In the genomic region with DNA sequence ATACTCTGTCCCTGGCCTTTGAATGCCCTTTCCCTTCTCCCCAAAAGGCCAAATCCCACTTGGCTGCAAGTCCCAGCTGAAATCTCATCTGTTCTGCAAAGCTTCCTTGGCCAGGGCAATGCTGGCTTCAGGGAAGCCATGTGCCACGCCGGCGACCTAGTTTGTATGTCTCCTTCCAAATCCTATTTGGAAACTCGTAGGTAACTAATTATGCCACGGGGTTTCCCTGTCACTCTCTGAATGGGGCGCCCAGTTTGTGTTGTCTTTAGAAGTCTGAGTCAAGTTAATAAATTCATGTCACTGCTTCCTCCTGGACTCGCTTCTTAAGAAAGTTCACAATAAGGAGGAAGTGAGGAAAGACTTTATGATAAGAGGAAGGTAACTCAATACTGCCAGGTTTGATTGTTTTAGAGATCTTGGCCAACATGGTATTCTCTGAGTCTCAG, we compare ENCODE assay signal across 15 cellular contexts. TPM values are rescaled to one million over a fixed set of nuclear protein-coding genes. Genes with fewer than 3 reads are reported as not detected.
DNase-seq lines count a peak whose midpoint lies in the region; ATAC-seq lines count a peak whose summit lies in the region.
"Had no signal": no experiment of that assay in that cellular context is flagged by ENCODE, and none has a peak within 500 bp of the region (broad histone marks: within the 10 kb centered on the region; RNA-seq: fewer than 3 reads in every experiment).

No MANE protein-coding gene starts in this region.

- no peak overlapping the region for H3K4me3 Mint-ChIP-seq in dendritic cell treated with granulocyte-macrophage colony-stimulating factor and Interleukin-4, amounts not matched to agents 40 ng/mL and 50 ng/mL, for 4 days
- H3K4me3 Mint-ChIP-seq in T-cell = no peak overlapping the region
- H3K4me3 Mint-ChIP-seq: activated CD4-positive, alpha-beta T cell treated with anti-CD3 and anti-CD28 coated beads, Interleukin-2, amount 10 ng/mL, durations not matched to agents 7 days and 5 days; B cell; GM23338 had no signal

- intact Hi-C loops in dendritic cell treated with granulocyte-macrophage colony-stimulating factor and Interleukin-4, amounts not matched to agents 40 ng/mL and 50 ng/mL, for 4 days (cut with micrococcal nuclease) = no loop called here

- POLR2A ChIA-PET in T-cell (lab: Charles Lee) = no interaction called here

- H3K27ac Mint-ChIP-seq in dendritic cell treated with granulocyte-macrophage colony-stimulating factor and Interleukin-4, amounts not matched to agents 40 ng/mL and 50 ng/mL, for 4 days = peak overlapping the region; percentile 19
- H3K27ac Mint-ChIP-seq in T-cell = no peak overlapping the region
- H3K27ac Mint-ChIP-seq: activated CD4-positive, alpha-beta T cell treated with anti-CD3 and anti-CD28 coated beads, Interleukin-2, amount 10 ng/mL, durations not matched to agents 7 days and 5 days; B cell; GM23338 had no signal

- CTCF ChIA-PET in T-cell (lab: Charles Lee) = interaction anchor here (0.6 to 1.0 kb wide), 3 partner anchors 37 to 141 kb away, joined by 3 to 4 read pairs (median 3); no protein-coding TSS in a partner anchor

- no peaks in the 10 kb centered on the region for H3K27me3 Mint-ChIP-seq in dendritic cell treated with granulocyte-macrophage colony-stimulating factor and Interleukin-4, amounts not matched to agents 40 ng/mL and 50 ng/mL, for 4 days
- H3K27me3 Mint-ChIP-seq in T-cell = no peaks in the 10 kb centered on the region
- H3K27me3 Mint-ChIP-seq: activated CD4-positive, alpha-beta T cell treated with anti-CD3 and anti-CD28 coated beads, Interleukin-2, amount 10 ng/mL, durations not matched to agents 7 days and 5 days; B cell had no signal

- no peak for ATAC-seq in GM21447 (IDR thresholded peaks at IDR 0.05; ENCODE audit: unreplicated experiment)
- no peak for ATAC-seq in T-cell (replicated peaks in 1 of 4)
- ATAC-seq: GM23338 had no signal

- DNase-seq in Caki2 (ENCODE audit: low read depth) = peak; percentile 54
- peak; percentile 23 for DNase-seq in OCI-M1 (lab: John Stamatoyannopoulos, UW)
- DNase-seq in renal cortical epithelial cell (ENCODE audit: low read depth) = peak; percentile 64
- no peak for DNase-seq in AG08396 (ENCODE audit: low spot score)
- DNase-seq in T-cell = no peak
- no peak for DNase-seq in ureter (ENCODE audit: low spot score)
- DNase-seq: activated CD4-positive, alpha-beta T cell treated with anti-CD3 and anti-CD28 coated beads, Interleukin-2, amount 10 ng/mL, durations not matched to agents 7 days and 5 days; activated naive CD4-positive, alpha-beta T cell; effector memory CD4-positive, alpha-beta T cell; NCI-H2227 treated with DMSO at 0.1 percent for 48 hours; stimulated activated CD4-positive, alpha-beta T cell treated with anti-CD3 and anti-CD28 coated beads, Interleukin-12 subunit alpha, Interleukin-12 subunit beta, amount 100 ng/mL, for 4 hours had no signal

- no peaks in the 10 kb centered on the region for H3K9me3 Mint-ChIP-seq in dendritic cell treated with granulocyte-macrophage colony-stimulating factor and Interleukin-4, amounts not matched to agents 40 ng/mL and 50 ng/mL, for 4 days
- no peaks in the 10 kb centered on the region for H3K9me3 Mint-ChIP-seq in T-cell
- H3K9me3 Mint-ChIP-seq: activated CD4-positive, alpha-beta T cell treated with anti-CD3 and anti-CD28 coated beads, Interleukin-2, amount 10 ng/mL, durations not matched to agents 7 days and 5 days; GM23338 had no signal

- in situ Hi-C loops in Caki2 (cut with HindIII; ENCODE audit: low pct_unique_long_range_greater_than_20kb, low sequenced_read_pairs) = no loop called here

- no peaks in the 10 kb centered on the region for H3K36me3 Mint-ChIP-seq in dendritic cell treated with granulocyte-macrophage colony-stimulating factor and Interleukin-4, amounts not matched to agents 40 ng/mL and 50 ng/mL, for 4 days (ENCODE audit: low read depth)
- H3K36me3 Mint-ChIP-seq in T-cell = no peaks in the 10 kb centered on the region

- peaks cover 34% of the 10 kb centered on the region for H3K4me1 Mint-ChIP-seq in dendritic cell treated with granulocyte-macrophage colony-stimulating factor and Interleukin-4, amounts not matched to agents 40 ng/mL and 50 ng/mL, for 4 days (ENCODE audit: low read depth)
- peaks cover 0 to 4% (median 3%) of the 10 kb centered on the region in 3 donors for H3K4me1 Mint-ChIP-seq in T-cell
- H3K4me1 Mint-ChIP-seq: activated CD4-positive, alpha-beta T cell treated with anti-CD3 and anti-CD28 coated beads, Interleukin-2, amount 10 ng/mL, durations not matched to agents 7 days and 5 days; B cell; GM23338 had no signal

RNA-seq across cellular contexts. Expression of gene FHL2, which starts 19.1 kb away (rescaled TPM):
- 256 and 275 TPM in 2 replicates for total RNA-seq in Caki2 (2014; rRNA removed; shearing (Covaris generic); ENCODE audit: low replicate concordance)
- 143 and 751 TPM in 2 replicates for total RNA-seq in renal cortical epithelial cell
- total RNA-seq in T-cell = 1 to 10 TPM in 4 of 5 donors, under 1 TPM in 1; 0.56 to 1.2 (median 1.1) TPM
- 120 TPM for total RNA-seq in ureter
- total RNA-seq: B cell had no signal

RNA-seq across cellular contexts. Expression of gene C2orf49, which starts 42.4 kb away (rescaled TPM):
- 18.6 and 36.8 TPM in 2 replicates for total RNA-seq in Caki2 (2014; rRNA removed; shearing (Covaris generic); ENCODE audit: low replicate concordance)
- total RNA-seq in renal cortical epithelial cell (24.0 and 30.3 TPM in 2 replicates), T-cell (10 to 100 TPM; 19.3 to 27.1 (median 21.4) TPM), ureter (17.1 TPM)

RNA-seq across cellular contexts. Expression of gene TGFBRAP1, which starts 50.2 kb away (rescaled TPM):
- total RNA-seq in Caki2 (2014; rRNA removed; shearing (Covaris generic); ENCODE audit: low replicate concordance) = 17.5 and 20.9 TPM in 2 replicates
- 27.8 and 45.1 TPM in 2 replicates for total RNA-seq in renal cortical epithelial cell
- total RNA-seq in T-cell = 10 to 100 TPM; 21.4 to 23.3 (median 21.8) TPM
- total RNA-seq in ureter = 22.9 TPM

Comparison
In these comparisons a context has a peak if more than half of its experiments do, and no peak if none do; other contexts are left out.
1. DNase-seq: peak in Caki2 (single experiment), OCI-M1 (single experiment) and renal cortical epithelial cell (single experiment); none in AG08396 (single experiment), T-cell (0 of 34) and ureter (single experiment).
2. RNA of gene FHL2, which starts 19.1 kb away (total RNA-seq): 143 to 751 TPM in renal cortical epithelial cell, 256 to 275 TPM in Caki2 and 120 TPM in ureter (single experiment); 0.56 to 1.2 TPM in T-cell; every median in the first group is over 10 times any median in the second.